9 cellular contexts compared by ENCODE assay signal in genomic region chr16:24255446-24256352, GRCh38. TPM values are rescaled to one million over a fixed set of nuclear protein-coding genes. Genes with fewer than 3 reads are reported as not detected.
DNase-seq lines count a peak whose midpoint lies in the region; ATAC-seq, FAIRE-seq and TF ChIP-seq lines count a peak whose summit lies in the region.
"Had no signal": no experiment of that assay in that cellular context is flagged by ENCODE, and none has a peak within 500 bp of the region (broad histone marks: within the 10 kb centered on the region; RNA-seq: fewer than 3 reads in every experiment).

TSS of gene CACNG3 (plus strand) at chr16:24256335. CDS start at chr16:24256755, 420 bp downstream.

- peak; percentile 69 for DNase-seq in Right ventricle myocardium inferior (ENCODE audit: missing footprints)
- DNase-seq in right atrium auricular region (ENCODE audit: low spot score): no peak
- DNase-seq in activated CD4-positive, alpha-beta T cell treated with anti-CD3 and anti-CD28 coated beads, Interleukin-2, amount 10 ng/mL, durations not matched to agents 7 days and 5 days: peak; percentile 72
- peak; percentile 2 for DNase-seq in effector CD8-positive, alpha-beta T cell (lab: John Stamatoyannopoulos, UW)
- peak in 8 of 9 donors; percentile 15 to 66 (median 28) for DNase-seq in naive thymus-derived CD4-positive, alpha-beta T cell
- peak; percentile 85 for DNase-seq in urothelium cell line (ENCODE audit: low spot score)

- H3K27me3 ChIP-seq in right atrium auricular region: no peaks in the 10 kb centered on the region
- peaks cover 5 to 16% of the 10 kb centered on the region in 2 donors for H3K27me3 ChIP-seq in naive thymus-derived CD4-positive, alpha-beta T cell (ENCODE audit: control insufficient read depth in 2 of 2, insufficient read depth in 2 of 2, low read length in 2 of 2)

- no peaks in the 10 kb centered on the region for H3K36me3 ChIP-seq in right atrium auricular region
- H3K36me3 ChIP-seq in naive thymus-derived CD4-positive, alpha-beta T cell (ENCODE audit: control insufficient read depth in 2 of 3, insufficient read depth in 3 of 3, low read length in 3 of 3): no peaks in the 10 kb centered on the region

- peaks cover 0 to 3% of the 10 kb centered on the region in 2 donors for H3K4me1 ChIP-seq in right atrium auricular region
- no peaks in the 10 kb centered on the region for H3K4me1 ChIP-seq in naive thymus-derived CD4-positive, alpha-beta T cell (ENCODE audit: control insufficient read depth in 2 of 2, insufficient read depth in 2 of 2, low read length in 2 of 2)

- H3K4me1 Mint-ChIP-seq in activated CD4-positive, alpha-beta T cell treated with anti-CD3 and anti-CD28 coated beads, Interleukin-2, amount 10 ng/mL, durations not matched to agents 7 days and 5 days: no peaks in the 10 kb centered on the region
- H3K4me1 Mint-ChIP-seq in naive thymus-derived CD4-positive, alpha-beta T cell: peaks cover 0 to 3% (median 0%) of the 10 kb centered on the region in 7 donors

- CTCF ChIA-PET in activated CD4-positive, alpha-beta T cell treated with anti-CD3 and anti-CD28 coated beads, Interleukin-2, amount 10 ng/mL, durations not matched to agents 7 days and 5 days (lab: Charles Lee): no interaction called here
- CTCF ChIA-PET in naive thymus-derived CD4-positive, alpha-beta T cell (lab: Charles Lee): interaction anchor here (0.9 to 1.0 kb wide), 2 partner anchors 21 to 211 kb away, joined by 3 read pairs; no protein-coding TSS in a partner anchor

- no peak for FAIRE-seq in urothelium cell line (lab: Jason Lieb, UNC)

- no peak within 1 kb of the TSS for H3K4me3 Mint-ChIP-seq in activated CD4-positive, alpha-beta T cell treated with anti-CD3 and anti-CD28 coated beads, Interleukin-2, amount 10 ng/mL, durations not matched to agents 7 days and 5 days
- no peak within 1 kb of the TSS for H3K4me3 Mint-ChIP-seq in naive thymus-derived CD4-positive, alpha-beta T cell

- ATAC-seq in Right ventricle myocardium inferior (no peak), HG03095 (IDR thresholded peaks at IDR 0.05; ENCODE audit: unreplicated experiment) (no peak), HG03457 (IDR thresholded peaks at IDR 0.05; ENCODE audit: unreplicated experiment) (no peak)
- ATAC-seq in naive thymus-derived CD4-positive, alpha-beta T cell: peak; percentile 82

- peaks cover 45% of the 10 kb centered on the region for H3K27me3 Mint-ChIP-seq in activated CD4-positive, alpha-beta T cell treated with anti-CD3 and anti-CD28 coated beads, Interleukin-2, amount 10 ng/mL, durations not matched to agents 7 days and 5 days
- peaks cover 48 to 76% (median 68%) of the 10 kb centered on the region in 5 donors for H3K27me3 Mint-ChIP-seq in naive thymus-derived CD4-positive, alpha-beta T cell

- H3K36me3 Mint-ChIP-seq in activated CD4-positive, alpha-beta T cell treated with anti-CD3 and anti-CD28 coated beads, Interleukin-2, amount 10 ng/mL, durations not matched to agents 7 days and 5 days (ENCODE audit: low read depth): no peaks in the 10 kb centered on the region
- no peaks in the 10 kb centered on the region for H3K36me3 Mint-ChIP-seq in naive thymus-derived CD4-positive, alpha-beta T cell

- H3K9me3 ChIP-seq in right atrium auricular region: no peaks in the 10 kb centered on the region
- H3K9me3 ChIP-seq in naive thymus-derived CD4-positive, alpha-beta T cell (ENCODE audit: control insufficient read depth in 2 of 3, low read length in 3 of 3): no peaks in the 10 kb centered on the region

- POLR2A ChIA-PET in activated CD4-positive, alpha-beta T cell treated with anti-CD3 and anti-CD28 coated beads, Interleukin-2, amount 10 ng/mL, durations not matched to agents 7 days and 5 days (lab: Charles Lee): no interaction called here
- POLR2A ChIA-PET in naive thymus-derived CD4-positive, alpha-beta T cell (lab: Charles Lee): no interaction called here

- TF ChIP-seq CTCF in right atrium auricular region (IDR thresholded peaks at IDR 0.05): no peak

- intact Hi-C loops in Right ventricle myocardium inferior (cut with DNase I): no loop called here
- intact Hi-C loops in naive thymus-derived CD4-positive, alpha-beta T cell (cut with micrococcal nuclease): loop anchor here in 1 of 2 donors (10.0 kb wide), 1 partner anchor 521 kb away; no protein-coding TSS in a partner anchor

- no peak within 1 kb of the TSS for H3K4me3 ChIP-seq in right atrium auricular region
- H3K4me3 ChIP-seq in naive thymus-derived CD4-positive, alpha-beta T cell (ENCODE audit: low read length): no peak within 1 kb of the TSS

- no peaks in the 10 kb centered on the region for H3K9me3 Mint-ChIP-seq in activated CD4-positive, alpha-beta T cell treated with anti-CD3 and anti-CD28 coated beads, Interleukin-2, amount 10 ng/mL, durations not matched to agents 7 days and 5 days
- H3K9me3 Mint-ChIP-seq in naive thymus-derived CD4-positive, alpha-beta T cell: peaks cover 0 to 2% (median 0%) of the 10 kb centered on the region in 11 donors

- H3K27ac ChIP-seq in right atrium auricular region: no peak within 1 kb of the TSS
- H3K27ac ChIP-seq in naive thymus-derived CD4-positive, alpha-beta T cell (ENCODE audit: low read depth, low read length): no peak within 1 kb of the TSS
- H3K27ac ChIP-seq: C4-2B had no signal

- no peak within 1 kb of the TSS for H3K27ac Mint-ChIP-seq in activated CD4-positive, alpha-beta T cell treated with anti-CD3 and anti-CD28 coated beads, Interleukin-2, amount 10 ng/mL, durations not matched to agents 7 days and 5 days
- H3K27ac Mint-ChIP-seq in naive thymus-derived CD4-positive, alpha-beta T cell: no peak within 1 kb of the TSS

RNA-seq across cellular contexts. Expression of gene CACNG3, which starts in this region (rescaled TPM):
- total RNA-seq in Right ventricle myocardium inferior: not detected
- not detected for total RNA-seq in right atrium auricular region
- total RNA-seq in activated CD4-positive, alpha-beta T cell treated with anti-CD3 and anti-CD28 coated beads, Interleukin-2, amount 10 ng/mL, durations not matched to agents 7 days and 5 days: not detected
- total RNA-seq in naive thymus-derived CD4-positive, alpha-beta T cell: not detected
- polyA plus RNA-seq in naive thymus-derived CD4-positive, alpha-beta T cell: not detected

Comparison
In these comparisons a context has a peak if more than half of its experiments do, and no peak if none do; other contexts are left out.
1. Peak in DNase-seq in Right ventricle myocardium inferior; RNA of the gene not detected or under 1 TPM.
2. Peak in DNase-seq in activated CD4-positive, alpha-beta T cell treated with anti-CD3 and anti-CD28 coated beads, Interleukin-2, amount 10 ng/mL, durations not matched to agents 7 days and 5 days; RNA of the gene not detected or under 1 TPM.
3. Peak in DNase-seq and ATAC-seq in naive thymus-derived CD4-positive, alpha-beta T cell; RNA of the gene not detected or under 1 TPM.